Comparison of ENCODE assay signal across 15 cellular contexts in the genomic region with DNA sequence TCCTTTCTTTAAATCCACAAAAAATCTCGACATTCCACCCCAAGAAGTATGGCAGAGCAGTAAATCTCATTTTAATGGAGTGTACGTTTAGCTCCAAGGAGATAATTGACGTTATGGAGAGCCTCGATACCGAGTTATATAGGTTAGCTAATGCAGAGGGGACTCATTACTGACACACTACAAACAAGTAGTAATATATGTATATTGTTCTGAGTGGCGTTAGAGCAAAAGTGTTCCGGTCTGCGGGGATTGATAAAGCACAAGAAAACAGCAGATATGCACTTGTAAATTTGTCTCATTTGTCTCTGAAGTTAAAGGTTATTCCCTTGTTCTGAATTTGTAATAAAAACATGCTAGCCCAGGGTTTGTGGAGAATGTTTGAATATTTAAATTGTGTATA.
DNase-seq lines count a peak whose midpoint lies in the region; ATAC-seq and TF ChIP-seq lines count a peak whose summit lies in the region.
"Had no signal": no experiment of that assay in that cellular context is flagged by ENCODE, and none has a peak within 500 bp of the region (broad histone marks: within the 10 kb centered on the region; RNA-seq: fewer than 3 reads in every experiment).

No MANE protein-coding gene starts in this region.

- intact Hi-C loops in Right ventricle myocardium superior (cut with DNase I) = no loop called here

- peak overlapping the region; percentile 94 for H3K27ac Mint-ChIP-seq in T-helper 1 cell treated with Interleukin-12 subunit alpha and Interleukin-12 subunit beta and Interleukin-4 antibody, amounts not matched to agents 30 μg/mL and 1 μg/mL, for 36 hours
- H3K27ac Mint-ChIP-seq in activated naive CD4-positive, alpha-beta T cell treated with anti-CD3 and anti-CD28 coated beads, Interleukin-2, amount 50 U/mL, for 72 hours = peak overlapping the region; percentile 88 to 97
- H3K27ac Mint-ChIP-seq in nephron = peak overlapping the region in 2 of 3 experiments; percentile 5 to 7
- H3K27ac Mint-ChIP-seq: stimulated activated naive B cell treated with anti-CD40 and anti-IgM and Interleukin-4, amounts not matched to agents 10 μg/mL and 1 μg/mL and 100 μg/mL, for 72 hours had no signal

- H3K36me3 Mint-ChIP-seq in T-helper 1 cell treated with Interleukin-12 subunit alpha and Interleukin-12 subunit beta and Interleukin-4 antibody, amounts not matched to agents 30 μg/mL and 1 μg/mL, for 36 hours (ENCODE audit: low read depth) = peaks cover 35% of the 10 kb centered on the region
- peaks cover 22 to 63% of the 10 kb centered on the region in 2 donors for H3K36me3 Mint-ChIP-seq in activated naive CD4-positive, alpha-beta T cell treated with anti-CD3 and anti-CD28 coated beads, Interleukin-2, amount 50 U/mL, for 72 hours
- no peaks in the 10 kb centered on the region for H3K36me3 Mint-ChIP-seq in nephron (ENCODE audit: low read depth)
- H3K36me3 Mint-ChIP-seq: stimulated activated naive B cell treated with anti-CD40 and anti-IgM and Interleukin-4, amounts not matched to agents 10 μg/mL and 1 μg/mL and 100 μg/mL, for 72 hours had no signal

- no peaks in the 10 kb centered on the region for H3K27me3 Mint-ChIP-seq in T-helper 1 cell treated with Interleukin-12 subunit alpha and Interleukin-12 subunit beta and Interleukin-4 antibody, amounts not matched to agents 30 μg/mL and 1 μg/mL, for 36 hours (ENCODE audit: low read depth)
- peaks cover 33% of the 10 kb centered on the region for H3K27me3 Mint-ChIP-seq in nephron (ENCODE audit: low read depth)

- peaks cover 86% of the 10 kb centered on the region for H3K4me1 Mint-ChIP-seq in T-helper 1 cell treated with Interleukin-12 subunit alpha and Interleukin-12 subunit beta and Interleukin-4 antibody, amounts not matched to agents 30 μg/mL and 1 μg/mL, for 36 hours (ENCODE audit: low read depth)
- peaks cover 43% of the 10 kb centered on the region for H3K4me1 Mint-ChIP-seq in nephron
- H3K4me1 Mint-ChIP-seq: stimulated activated naive B cell treated with anti-CD40 and anti-IgM and Interleukin-4, amounts not matched to agents 10 μg/mL and 1 μg/mL and 100 μg/mL, for 72 hours had no signal

- TF ChIP-seq CTCF in nephron (IDR thresholded peaks at IDR 0.05; ENCODE audit: unreplicated experiment in 3 of 3) (no peak), GM20000 (IDR thresholded peaks at IDR 0.05; ENCODE audit: extremely low read depth, missing control alignments) (no peak)

- no peaks in the 10 kb centered on the region for H3K9me3 Mint-ChIP-seq in T-helper 1 cell treated with Interleukin-12 subunit alpha and Interleukin-12 subunit beta and Interleukin-4 antibody, amounts not matched to agents 30 μg/mL and 1 μg/mL, for 36 hours
- no peaks in the 10 kb centered on the region for H3K9me3 Mint-ChIP-seq in activated naive CD4-positive, alpha-beta T cell treated with anti-CD3 and anti-CD28 coated beads, Interleukin-2, amount 50 U/mL, for 72 hours
- H3K9me3 Mint-ChIP-seq in nephron = no peaks in the 10 kb centered on the region

- DNase-seq in activated CD4-positive, alpha-beta T cell treated with anti-CD3 and anti-CD28 coated beads, Interleukin-2, amount 50 U/mL, for 1 hour = peak; percentile 0
- DNase-seq in activated CD4-positive, alpha-beta T cell treated with anti-CD3 and anti-CD28 coated beads for 4 hours = no peak
- peak in 1 of 2 donors; percentile 1 for DNase-seq in activated naive CD4-positive, alpha-beta T cell treated with anti-CD3 and anti-CD28 coated beads, Interleukin-2, amount 50 U/mL, for 72 hours (ENCODE audit: low spot score in 2 of 2)
- no peak for DNase-seq in NCI-H524 treated with DMSO at 0.1 percent for 48 hours (lab: John Stamatoyannopoulos, UW)
- DNase-seq in GM20000 (ENCODE audit: low spot score) = no peak
- DNase-seq in Right ventricle myocardium superior = no peak
- DNase-seq: ACHN; left ventricle myocardium superior; NCI-H2029 treated with DMSO at 0.1 percent for 48 hours; NCI-H748 treated with DMSO at 0.1 percent for 48 hours; PC-3; stimulated activated naive B cell treated with anti-CD40 and anti-IgM and Interleukin-4, amounts not matched to agents 10 μg/mL and 1 μg/mL and 100 μg/mL, for 72 hours; upper lobe of right lung had no signal

- peak; percentile 24 to 66 for ATAC-seq in activated naive CD4-positive, alpha-beta T cell treated with anti-CD3 and anti-CD28 coated beads, Interleukin-2, amount 50 U/mL, for 72 hours
- ATAC-seq in Right ventricle myocardium superior (ENCODE audit: poor library complexity) = no peak
- ATAC-seq: left ventricle myocardium superior; PC-3; stimulated activated naive B cell treated with anti-CD40 and anti-IgM and Interleukin-4, amounts not matched to agents 10 μg/mL and 1 μg/mL and 100 μg/mL, for 72 hours; upper lobe of right lung had no signal

- H3K4me3 Mint-ChIP-seq in T-helper 1 cell treated with Interleukin-12 subunit alpha and Interleukin-12 subunit beta and Interleukin-4 antibody, amounts not matched to agents 30 μg/mL and 1 μg/mL, for 36 hours = peak overlapping the region; percentile 77
- H3K4me3 Mint-ChIP-seq in nephron = no peak overlapping the region
- H3K4me3 Mint-ChIP-seq: stimulated activated naive B cell treated with anti-CD40 and anti-IgM and Interleukin-4, amounts not matched to agents 10 μg/mL and 1 μg/mL and 100 μg/mL, for 72 hours had no signal

Comparison
In these comparisons a context has a peak if more than half of its experiments do, and no peak if none do; other contexts are left out.
1. H3K27ac Mint-ChIP-seq: peak in every context shown above with its lines; median percentile 94 in T-helper 1 cell treated with Interleukin-12 subunit alpha and Interleukin-12 subunit beta and Interleukin-4 antibody, amounts not matched to agents 30 μg/mL and 1 μg/mL, for 36 hours; 92 in activated naive CD4-positive, alpha-beta T cell treated with anti-CD3 and anti-CD28 coated beads, Interleukin-2, amount 50 U/mL, for 72 hours; 6 in nephron.